Comparison of ENCODE assay signal across 19 cellular contexts in genomic region chr2:110746586-110747521, GRCh38. TPM values are rescaled to one million over a fixed set of nuclear protein-coding genes. Genes with fewer than 3 reads are reported as not detected.
"Had no signal": no experiment of that assay in that cellular context is flagged by ENCODE, and none has a peak within 500 bp of the region (broad histone marks: within the 10 kb centered on the region; RNA-seq: fewer than 3 reads in every experiment).

No MANE protein-coding gene starts in this region.

- H3K36me3 ChIP-seq: colonic mucosa, neutrophil, thoracic aorta had no signal

- H3K27ac ChIP-seq: colonic mucosa, neutrophil, thoracic aorta had no signal

- DNase-seq: activated CD4-positive, alpha-beta T cell treated with anti-CD3 and anti-CD28 coated beads, Interleukin-2, amount 50 U/mL, for 4 hours; activated CD8-positive, alpha-beta memory T cell treated with anti-CD3 and anti-CD28 coated beads, Interleukin-2, amount 10 ng/mL, durations not matched to agents 7 days and 5 days; activated effector memory CD4-positive, alpha-beta T cell treated with anti-CD3 and anti-CD28 coated beads, Interleukin-2, amount 50 U/mL, for 16 hours; activated T-cell treated with anti-CD3 and anti-CD28 coated beads, Interleukin-2, amount 50 U/mL, for 24 hours; central memory CD4-positive, alpha-beta T cell; colonic mucosa; hippocampal formation; left ventricle myocardium superior; mesenchymal stem cell; naive thymus-derived CD8-positive, alpha-beta T cell; stimulated activated CD4-positive, alpha-beta T cell treated with anti-CD3 and anti-CD28 coated beads, Interleukin-12 subunit alpha, Interleukin-12 subunit beta, amount 100 ng/mL, for 4 hours; stimulated activated CD4-positive, alpha-beta T cell treated with anti-CD3 and anti-CD28 coated beads, Interleukin-2, amount 100 ng/mL, for 24 hours had no signal

- H3K4me1 ChIP-seq: colonic mucosa had no signal

- H3K27me3 ChIP-seq: colonic mucosa had no signal

- H3K4me3 ChIP-seq: colonic mucosa, thoracic aorta had no signal

- H3K9me3 ChIP-seq: colonic mucosa, neutrophil, thoracic aorta had no signal

- ATAC-seq: activated CD4-positive, CD25-positive, alpha-beta regulatory T cell treated with anti-CD3 and anti-CD28 coated beads, Interleukin-2, amount 50 U/mL, for 24 hours; esophagus mucosa; left ventricle myocardium superior; naive thymus-derived CD8-positive, alpha-beta T cell had no signal

RNA-seq across cellular contexts. Expression of gene ACOXL, which starts 14.5 kb away (rescaled TPM):
- total RNA-seq: esophagus mucosa; glomerular endothelial cell; mucosa of gallbladder; naive thymus-derived CD8-positive, alpha-beta T cell; renal cortical epithelial cell; thoracic aorta had no signal
- polyA plus RNA-seq: naive thymus-derived CD8-positive, alpha-beta T cell had no signal
